Comparison of ENCODE assay signal across 8 cellular contexts in the genomic region with DNA sequence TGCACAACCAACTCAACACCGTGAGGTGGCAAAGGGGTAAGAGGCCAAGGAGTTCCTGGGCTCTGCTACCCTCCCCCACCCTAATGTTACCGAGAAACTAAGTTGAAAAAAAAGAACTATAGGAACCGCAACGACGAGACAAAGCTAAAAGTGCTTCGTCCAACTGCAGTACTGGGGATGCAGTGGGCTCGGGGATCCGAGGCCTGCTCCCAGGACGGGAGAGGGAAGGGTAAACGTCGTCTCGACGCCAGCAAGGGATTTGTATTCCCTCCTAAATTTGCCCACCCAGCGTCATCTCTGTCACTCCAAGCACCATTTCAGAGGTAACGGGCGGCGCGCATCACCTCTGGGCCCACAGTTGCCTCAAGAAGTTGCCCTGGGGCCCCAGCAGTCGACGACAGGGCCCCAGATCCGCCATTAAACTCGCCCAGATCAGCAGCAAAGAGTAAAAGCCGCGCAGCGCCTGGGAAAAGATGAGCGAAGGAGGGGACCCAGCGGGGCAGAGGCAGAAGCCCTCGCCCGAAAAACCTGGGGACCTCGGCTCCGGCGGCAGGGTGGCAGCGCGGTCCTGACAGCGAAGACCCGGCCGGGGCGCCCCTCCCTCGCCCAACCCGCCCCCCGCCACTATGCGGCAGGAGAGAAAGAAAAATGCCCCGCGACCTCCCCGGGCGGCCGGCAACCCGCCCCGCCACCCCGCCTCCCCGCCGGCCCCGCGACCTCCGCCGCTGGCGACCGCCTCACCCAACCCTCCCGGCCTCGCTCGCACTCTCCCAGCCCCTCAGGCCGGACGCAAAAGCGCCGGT. TPM values are rescaled to one million over a fixed set of nuclear protein-coding genes. Genes with fewer than 3 reads are reported as not detected.
DNase-seq lines count a peak whose midpoint lies in the region; ATAC-seq and TF ChIP-seq lines count a peak whose summit lies in the region.

No MANE protein-coding gene starts in this region.

- POLR2A ChIA-PET in HEK293T (lab: Yijun Ruan, JAX), result interaction anchor here (1.0 to 1.1 kb wide), 2 partner anchors 10 to 236 kb away, joined by 3 read pairs; no protein-coding TSS in a partner anchor

- peak overlapping the region; percentile 84 for H3K4me2 ChIP-seq in OCI-LY3 (ENCODE audit: low read length)

- peak overlapping the region; percentile 49; the same call in 1 of the 2 replicates for H2AFZ ChIP-seq in OCI-LY3 (ENCODE audit: low read depth, low read length)

- TF ChIP-seq CTCF in OCI-LY3 (IDR thresholded peaks at IDR 0.05; ENCODE audit: low read depth, low read length) (no peak), thoracic aorta (IDR thresholded peaks at IDR 0.05) (no peak)

- H3K4me3 ChIP-seq in OCI-LY3 (ENCODE audit: low read length) (peak overlapping the region; percentile 92), thoracic aorta (peak overlapping the region; percentile 76)

- DNase-seq in ELR (ENCODE audit: low read depth), result peak; percentile 50
- DNase-seq in HEK293T (ENCODE audit: extremely low spot score), result peak; percentile 8
- DNase-seq in activated effector memory CD4-positive, alpha-beta T cell treated with anti-CD3 and anti-CD28 coated beads, Interleukin-2, amount 50 U/mL, for 16 hours, result peak; percentile 82
- DNase-seq in foreskin melanocyte, result peak; percentile 17
- DNase-seq in nucleus accumbens (lab: John Stamatoyannopoulos, UW), result peak in 40 of 56 donors; percentile 8 to 78 (median 49)
- no peak for DNase-seq in thoracic aorta (ENCODE audit: low spot score)

- H3K27ac ChIP-seq in OCI-LY3 (ENCODE audit: low read length), result peak overlapping the region; percentile 87
- peak overlapping the region; percentile 95 to 99 for H3K27ac ChIP-seq in thoracic aorta

- ATAC-seq in thoracic aorta (ENCODE audit: insufficient number of reproducible peaks, low FRiP score, low read depth) (no peak), GM18868 (IDR thresholded peaks at IDR 0.05; ENCODE audit: unreplicated experiment) (no peak)

- peaks cover 14% of the 10 kb centered on the region; the same call in 1 of the 2 replicates for H4K20me1 ChIP-seq in OCI-LY3 (ENCODE audit: insufficient read depth, low read length)

- CTCF ChIA-PET in HEK293T (lab: Yijun Ruan, JAX), result interaction anchor here (0.8 kb wide), 1 partner anchor 45 kb away, joined by 5 read pairs; no protein-coding TSS in a partner anchor

- H3K27me3 ChIP-seq in OCI-LY3 (ENCODE audit: low read depth, low read length) (no peaks in the 10 kb centered on the region), thoracic aorta (replicated peaks; ENCODE audit: insufficient read depth) (no peaks in the 10 kb centered on the region)

- peaks cover 50% of the 10 kb centered on the region for H3K79me2 ChIP-seq in OCI-LY3 (ENCODE audit: low read length)

- H3K9me3 ChIP-seq in OCI-LY3 (ENCODE audit: insufficient read depth, low read length), result no peaks in the 10 kb centered on the region
- H3K9me3 ChIP-seq in thoracic aorta, result no peaks in the 10 kb centered on the region

- peaks cover 18% of the 10 kb centered on the region for H3K4me1 ChIP-seq in OCI-LY3 (ENCODE audit: low read length)
- peaks cover 16 to 27% of the 10 kb centered on the region in 2 donors for H3K4me1 ChIP-seq in thoracic aorta (ENCODE audit: control insufficient read depth in 1 of 2, low read depth in 2 of 2)

- H3K9ac ChIP-seq in OCI-LY3 (ENCODE audit: low read length), result peak overlapping the region; percentile 93

- peaks cover 10% of the 10 kb centered on the region for H3K36me3 ChIP-seq in OCI-LY3 (replicated peaks; ENCODE audit: low read depth, low read length)
- no peaks in the 10 kb centered on the region for H3K36me3 ChIP-seq in thoracic aorta

TF ChIP-seq in HEK293T, 16 proteins besides CTCF, POLR2A, EP300 and RAD21:
- TF ChIP-seq LEF1 (IDR thresholded peaks at IDR 0.05; ENCODE audit: borderline replicate concordance), result no peak
- peak; percentile 58 for TF ChIP-seq L3MBTL2 (conservative IDR thresholded peaks at IDR 0.05)

RNA-seq across cellular contexts. Expression of gene ZMYM5, which starts 0.7 kb away (rescaled TPM):
- 10 to 100 TPM; 15.2 to 19.2 TPM for total RNA-seq in thoracic aorta
